In the genomic region with DNA sequence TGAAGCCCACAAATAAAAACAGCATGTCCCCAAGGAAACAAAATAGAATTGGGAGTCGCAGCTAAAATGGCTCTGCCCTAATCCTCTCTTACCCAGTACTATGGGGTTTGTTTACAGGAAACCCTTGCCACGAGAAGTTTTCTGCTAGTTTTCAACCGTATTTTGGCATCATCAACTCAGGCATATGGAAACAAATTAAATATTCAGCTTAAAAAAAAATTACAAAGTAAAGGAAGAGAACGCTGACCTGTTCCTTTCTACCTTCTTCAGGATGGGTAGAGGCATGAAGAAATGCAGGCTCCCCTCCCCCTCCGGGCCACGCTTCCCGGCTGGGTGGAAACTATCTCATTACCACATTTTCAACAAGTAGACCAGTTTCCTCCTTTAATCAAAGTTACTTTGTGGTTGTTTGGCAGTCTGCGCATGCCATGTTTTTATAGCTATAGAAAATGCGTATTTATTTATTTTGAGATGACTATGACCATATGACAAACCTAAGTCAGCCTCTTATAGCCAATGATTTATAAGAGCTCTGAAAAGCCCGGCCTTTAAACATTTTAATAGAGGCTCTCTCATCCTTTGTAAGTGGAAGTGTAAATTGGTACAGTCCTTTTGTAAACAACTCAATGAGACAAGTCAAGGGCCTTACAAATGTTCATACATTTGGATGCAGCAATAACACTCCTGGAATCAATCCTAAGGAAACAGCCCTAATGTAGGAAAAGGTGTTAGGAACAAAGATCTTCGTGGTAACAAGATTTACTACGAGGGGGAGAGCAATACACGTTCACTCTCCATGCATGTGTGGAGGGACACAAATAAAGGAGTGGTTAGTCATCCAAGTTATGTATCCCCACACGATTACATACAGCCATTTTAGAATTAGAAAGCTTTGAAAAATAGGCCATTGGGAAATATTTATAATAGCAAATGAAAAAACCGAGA, we compare ENCODE assay signal across 1 cellular context.
TF ChIP-seq lines count a peak whose summit lies in the region.

No MANE protein-coding gene starts in this region.

TF ChIP-seq in K562, 482 proteins besides CTCF, POLR2A, EP300 and RAD21 (continued from another document and continues in another):
- TF ChIP-seq, protein P1, sequence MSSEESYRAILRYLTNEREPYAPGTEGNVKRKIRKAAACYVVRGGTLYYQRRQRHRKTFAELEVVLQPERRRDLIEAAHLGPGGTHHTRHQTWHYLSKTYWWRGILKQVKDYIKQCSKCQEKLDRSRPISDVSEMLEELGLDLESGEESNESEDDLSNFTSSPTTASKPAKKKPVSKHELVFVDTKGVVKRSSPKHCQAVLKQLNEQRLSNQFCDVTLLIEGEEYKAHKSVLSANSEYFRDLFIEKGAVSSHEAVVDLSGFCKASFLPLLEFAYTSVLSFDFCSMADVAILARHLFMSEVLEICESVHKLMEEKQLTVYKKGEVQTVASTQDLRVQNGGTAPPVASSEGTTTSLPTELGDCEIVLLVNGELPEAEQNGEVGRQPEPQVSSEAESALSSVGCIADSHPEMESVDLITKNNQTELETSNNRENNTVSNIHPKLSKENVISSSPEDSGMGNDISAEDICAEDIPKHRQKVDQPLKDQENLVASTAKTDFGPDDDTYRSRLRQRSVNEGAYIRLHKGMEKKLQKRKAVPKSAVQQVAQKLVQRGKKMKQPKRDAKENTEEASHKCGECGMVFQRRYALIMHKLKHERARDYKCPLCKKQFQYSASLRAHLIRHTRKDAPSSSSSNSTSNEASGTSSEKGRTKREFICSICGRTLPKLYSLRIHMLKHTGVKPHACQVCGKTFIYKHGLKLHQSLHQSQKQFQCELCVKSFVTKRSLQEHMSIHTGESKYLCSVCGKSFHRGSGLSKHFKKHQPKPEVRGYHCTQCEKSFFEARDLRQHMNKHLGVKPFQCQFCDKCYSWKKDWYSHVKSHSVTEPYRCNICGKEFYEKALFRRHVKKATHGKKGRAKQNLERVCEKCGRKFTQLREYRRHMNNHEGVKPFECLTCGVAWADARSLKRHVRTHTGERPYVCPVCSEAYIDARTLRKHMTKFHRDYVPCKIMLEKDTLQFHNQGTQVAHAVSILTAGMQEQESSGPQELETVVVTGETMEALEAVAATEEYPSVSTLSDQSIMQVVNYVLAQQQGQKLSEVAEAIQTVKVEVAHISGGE (CRISPR knock-in tag; IDR thresholded peaks at IDR 0.05), result peak in 1 of 3 experiments; percentile 92; a peak in 2 of 6 replicates
- TF ChIP-seq JUND (IDR thresholded peaks at IDR 0.05; ENCODE audit: borderline replicate concordance, low read depth, low read length), result no peak
- 0 out of 3 replicates have a peak, but pooled peaks have one; percentile 26 for TF ChIP-seq JUND (tag; IDR thresholded peaks at IDR 0.05; ENCODE audit: borderline replicate concordance, low read depth, low read length)
- TF ChIP-seq YY1 (IDR thresholded peaks at IDR 0.05; ENCODE audit: borderline replicate concordance in 1 of 3, control insufficient read depth in 1 of 3, extremely low read depth in 1 of 3, insufficient read depth in 3 of 3, insufficient read length in 1 of 3, insufficient replicate concordance in 2 of 3, low read depth in 1 of 3, low read length in 2 of 3), result peak in 1 of 3 experiments; percentile 67
- no peak for TF ChIP-seq ZBTB8A (IDR thresholded peaks at IDR 0.05; ENCODE audit: partially characterized antibody)
- TF ChIP-seq MNT (conservative IDR thresholded peaks at IDR 0.05), result peak; percentile 55 to 76
- TF ChIP-seq NR2C2 (CRISPR knock-in tag; IDR thresholded peaks at IDR 0.05), result no peak
- TF ChIP-seq NR2C2 (tag; IDR thresholded peaks at IDR 0.05), result peak; percentile 15; the same call in 1 of the 2 replicates
- TF ChIP-seq DPF2 (IDR thresholded peaks at IDR 0.05), result 0 out of 2 replicates have a peak, but pooled peaks have one; percentile 12
- TF ChIP-seq, protein P2, sequence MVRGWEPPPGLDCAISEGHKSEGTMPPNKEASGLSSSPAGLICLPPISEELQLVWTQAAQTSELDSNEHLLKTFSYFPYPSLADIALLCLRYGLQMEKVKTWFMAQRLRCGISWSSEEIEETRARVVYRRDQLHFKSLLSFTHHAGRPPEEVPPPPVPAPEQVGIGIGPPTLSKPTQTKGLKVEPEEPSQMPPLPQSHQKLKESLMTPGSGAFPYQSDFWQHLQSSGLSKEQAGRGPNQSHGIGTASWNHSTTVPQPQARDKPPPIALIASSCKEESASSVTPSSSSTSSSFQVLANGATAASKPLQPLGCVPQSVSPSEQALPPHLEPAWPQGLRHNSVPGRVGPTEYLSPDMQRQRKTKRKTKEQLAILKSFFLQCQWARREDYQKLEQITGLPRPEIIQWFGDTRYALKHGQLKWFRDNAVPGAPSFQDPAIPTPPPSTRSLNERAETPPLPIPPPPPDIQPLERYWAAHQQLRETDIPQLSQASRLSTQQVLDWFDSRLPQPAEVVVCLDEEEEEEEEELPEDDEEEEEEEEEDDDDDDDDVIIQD (CRISPR knock-in tag; IDR thresholded peaks at IDR 0.05), result no peak
- TF ChIP-seq ZNF143 (CRISPR knock-in tag; IDR thresholded peaks at IDR 0.05), result no peak
- TF ChIP-seq CREB3L1 (IDR thresholded peaks at IDR 0.05; ENCODE audit: borderline replicate concordance, low read depth), result 0 out of 2 replicates have a peak, but pooled peaks have one; percentile 19
- TF ChIP-seq TAF7 (tag; IDR thresholded peaks at IDR 0.05), result 0 out of 2 replicates have a peak, but pooled peaks have one; percentile 27
- 0 out of 2 replicates have a peak, but pooled peaks have one; percentile 13 for TF ChIP-seq GTF2E2 (tag; IDR thresholded peaks at IDR 0.05)
- peak; percentile 24; the same call in 1 of the 2 replicates for TF ChIP-seq ELF1 (tag; IDR thresholded peaks at IDR 0.05)
- TF ChIP-seq HDAC3 (IDR thresholded peaks at IDR 0.05; ENCODE audit: borderline replicate concordance, partially characterized antibody), result no peak
- TF ChIP-seq FOXA3 (CRISPR knock-in tag; conservative IDR thresholded peaks at IDR 0.05 in 1 of 2, IDR thresholded peaks at IDR 0.05 in 1 of 2), result peak in 1 of 2 experiments; percentile 53; a peak in 1 of 4 replicates
- TF ChIP-seq NR2C1 (IDR thresholded peaks at IDR 0.05), result no peak
- TF ChIP-seq NR2C1 (tag; IDR thresholded peaks at IDR 0.05), result 0 out of 2 replicates have a peak, but pooled peaks have one; percentile 6
- TF ChIP-seq AFF1 (IDR thresholded peaks at IDR 0.05; ENCODE audit: low read depth in 1 of 2, partially characterized antibody in 2 of 2), result peak; percentile 48 to 54
- 0 out of 4 replicates have a peak, but pooled peaks of 1 of the 2 experiments have one; percentile 30 for TF ChIP-seq ARNT (IDR thresholded peaks at IDR 0.05)
- no peak for TF ChIP-seq SLC30A9 (CRISPR knock-in tag; IDR thresholded peaks at IDR 0.05)
- no peak for TF ChIP-seq ZBTB2 (IDR thresholded peaks at IDR 0.05)
- TF ChIP-seq, protein P3, sequence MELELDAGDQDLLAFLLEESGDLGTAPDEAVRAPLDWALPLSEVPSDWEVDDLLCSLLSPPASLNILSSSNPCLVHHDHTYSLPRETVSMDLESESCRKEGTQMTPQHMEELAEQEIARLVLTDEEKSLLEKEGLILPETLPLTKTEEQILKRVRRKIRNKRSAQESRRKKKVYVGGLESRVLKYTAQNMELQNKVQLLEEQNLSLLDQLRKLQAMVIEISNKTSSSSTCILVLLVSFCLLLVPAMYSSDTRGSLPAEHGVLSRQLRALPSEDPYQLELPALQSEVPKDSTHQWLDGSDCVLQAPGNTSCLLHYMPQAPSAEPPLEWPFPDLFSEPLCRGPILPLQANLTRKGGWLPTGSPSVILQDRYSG (tag; conservative IDR thresholded peaks at IDR 0.05; ENCODE audit: low read depth), result 0 out of 2 replicates have a peak, but pooled peaks have one; percentile 30
- TF ChIP-seq NBN (IDR thresholded peaks at IDR 0.05; ENCODE audit: low read depth), result 0 out of 2 replicates have a peak, but pooled peaks have one; percentile 18
- no peak for TF ChIP-seq ID3 (CRISPR knock-in tag; IDR thresholded peaks at IDR 0.05)
- peak; percentile 46; the same call in 1 of the 2 replicates for TF ChIP-seq ID3 (tag; IDR thresholded peaks at IDR 0.05)
- TF ChIP-seq ZNF239 (CRISPR knock-in tag; IDR thresholded peaks at IDR 0.05), result no peak
- no peak for TF ChIP-seq NR4A1 (CRISPR knock-in tag; IDR thresholded peaks at IDR 0.05)
- peak; percentile 46; the same call in 1 of the 2 replicates for TF ChIP-seq NR4A1 (tag; IDR thresholded peaks at IDR 0.05)
- TF ChIP-seq NFIC (IDR thresholded peaks at IDR 0.05), result peak; percentile 11; the same call in 1 of the 2 replicates
- no peak for TF ChIP-seq HIVEP1 (CRISPR knock-in tag; IDR thresholded peaks at IDR 0.05)
- 0 out of 2 replicates have a peak, but pooled peaks have one; percentile 73 for TF ChIP-seq NFATC3 (IDR thresholded peaks at IDR 0.05)
- TF ChIP-seq, protein P4, sequence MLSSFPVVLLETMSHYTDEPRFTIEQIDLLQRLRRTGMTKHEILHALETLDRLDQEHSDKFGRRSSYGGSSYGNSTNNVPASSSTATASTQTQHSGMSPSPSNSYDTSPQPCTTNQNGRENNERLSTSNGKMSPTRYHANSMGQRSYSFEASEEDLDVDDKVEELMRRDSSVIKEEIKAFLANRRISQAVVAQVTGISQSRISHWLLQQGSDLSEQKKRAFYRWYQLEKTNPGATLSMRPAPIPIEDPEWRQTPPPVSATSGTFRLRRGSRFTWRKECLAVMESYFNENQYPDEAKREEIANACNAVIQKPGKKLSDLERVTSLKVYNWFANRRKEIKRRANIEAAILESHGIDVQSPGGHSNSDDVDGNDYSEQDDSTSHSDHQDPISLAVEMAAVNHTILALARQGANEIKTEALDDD (IDR thresholded peaks at IDR 0.05), result peak; percentile 30; the same call in 1 of the 2 replicates
- TF ChIP-seq FOXK2 (conservative IDR thresholded peaks at IDR 0.05 in 1 of 2, IDR thresholded peaks at IDR 0.05 in 1 of 2; ENCODE audit: low read depth in 2 of 2), result peak; percentile 65 to 84; a peak in 2 of 4 replicates
- peak; percentile 26; the same call in 1 of the 2 replicates for TF ChIP-seq ARID1B (IDR thresholded peaks at IDR 0.05)
- TF ChIP-seq CBFA2T3 (IDR thresholded peaks at IDR 0.05), result 0 out of 2 replicates have a peak, but pooled peaks have one; percentile 21
- TF ChIP-seq L3MBTL2 (IDR thresholded peaks at IDR 0.05), result peak; percentile 67
- no peak for TF ChIP-seq CGGBP1 (CRISPR knock-in tag; IDR thresholded peaks at IDR 0.05)
- TF ChIP-seq NFXL1 (CRISPR knock-in tag; IDR thresholded peaks at IDR 0.05), result no peak
